21 cellular contexts compared by ENCODE assay signal in genomic region chr20:63377256-63378114, GRCh38. TPM values are rescaled to one million over a fixed set of nuclear protein-coding genes. Genes with fewer than 3 reads are reported as not detected.
DNase-seq lines count a peak whose midpoint lies in the region; ATAC-seq and TF ChIP-seq lines count a peak whose summit lies in the region.
"Had no signal": no experiment of that assay in that cellular context is flagged by ENCODE, and none has a peak within 500 bp of the region (broad histone marks: within the 10 kb centered on the region; RNA-seq: fewer than 3 reads in every experiment).

No MANE protein-coding gene starts in this region.

- 23 to 26% methylated on average over 33 of the region's 36 CpGs for WGBS in mesodermal cell (ENCODE audit: insufficient coverage in 2 of 2), 2 experiments

- H3K4me1 ChIP-seq in HEK293 (ENCODE audit: control insufficient read depth, insufficient read depth, low read length) (no peaks in the 10 kb centered on the region), mesodermal cell (ENCODE audit: control insufficient read depth, insufficient read depth, low read length, poor library complexity, severe bottlenecking) (peaks cover 8% of the 10 kb centered on the region)
- H3K4me1 ChIP-seq: esophagus squamous epithelium, uterus had no signal

- H3K27me3 Mint-ChIP-seq in activated T-helper 1 cell treated with anti-CD3 and anti-CD28 coated beads, Interleukin-12 subunit alpha, Interleukin-12 subunit beta, Interleukin-2, Interleukin-4 antibody, amounts not matched to agents 30 ng/mL and 10 ng/mL and 1 ng/mL, durations not matched to agents 14 hours and 24 hours and 36 hours (ENCODE audit: insufficient read depth), result peaks cover 8% of the 10 kb centered on the region

- H3K27ac Mint-ChIP-seq in activated T-helper 1 cell treated with anti-CD3 and anti-CD28 coated beads, Interleukin-12 subunit alpha, Interleukin-12 subunit beta, Interleukin-2, Interleukin-4 antibody, amounts not matched to agents 30 ng/mL and 10 ng/mL and 1 ng/mL, durations not matched to agents 14 hours and 24 hours and 36 hours, result peak overlapping the region; percentile 44
- no peak overlapping the region for H3K27ac Mint-ChIP-seq in stimulated activated effector memory CD8-positive, alpha-beta T cell treated with anti-CD3 and anti-CD28 coated beads, Interleukin-12 subunit alpha, Interleukin-12 subunit beta, amount 100 ng/mL, for 72 hours
- H3K27ac Mint-ChIP-seq: activated CD8-positive, alpha-beta T cell treated with anti-CD3 and anti-CD28 coated beads for 36 hours had no signal

- H3K9me3 Mint-ChIP-seq in activated T-helper 1 cell treated with anti-CD3 and anti-CD28 coated beads, Interleukin-12 subunit alpha, Interleukin-12 subunit beta, Interleukin-2, Interleukin-4 antibody, amounts not matched to agents 30 ng/mL and 10 ng/mL and 1 ng/mL, durations not matched to agents 14 hours and 24 hours and 36 hours, result no peaks in the 10 kb centered on the region
- no peaks in the 10 kb centered on the region for H3K9me3 Mint-ChIP-seq in stimulated activated effector memory CD8-positive, alpha-beta T cell treated with anti-CD3 and anti-CD28 coated beads, Interleukin-12 subunit alpha, Interleukin-12 subunit beta, amount 100 ng/mL, for 72 hours
- H3K9me3 Mint-ChIP-seq: activated CD8-positive, alpha-beta T cell treated with anti-CD3 and anti-CD28 coated beads for 36 hours had no signal

- peak in 2 of 3 experiments; percentile 84 to 94 for DNase-seq in NCI-H1417 (lab: John Stamatoyannopoulos, UW)
- no peak for DNase-seq in NCI-H1417 treated with DMSO at 0.1 percent for 48 hours (lab: John Stamatoyannopoulos, UW)
- no peak for DNase-seq in activated T-helper 1 cell treated with anti-CD3 and anti-CD28 coated beads, Interleukin-12 subunit alpha, Interleukin-12 subunit beta, Interleukin-2, Interleukin-4 antibody, amounts not matched to agents 30 ng/mL and 10 ng/mL and 1 ng/mL, durations not matched to agents 14 hours and 24 hours and 36 hours (ENCODE audit: low spot score)
- DNase-seq in stimulated activated effector memory CD8-positive, alpha-beta T cell treated with anti-CD3 and anti-CD28 coated beads, Interleukin-12 subunit alpha, Interleukin-12 subunit beta, amount 100 ng/mL, for 72 hours (ENCODE audit: low spot score in 2 of 2), result no peak
- DNase-seq in HuH-7 (ENCODE audit: low spot score), result no peak
- DNase-seq: activated CD8-positive, alpha-beta T cell treated with anti-CD3 and anti-CD28 coated beads for 36 hours; C1 segment of cervical spinal cord; DMS153; esophagus squamous epithelium; Karpas-422; mesenchymal stem cell; NCI-H2029 treated with DMSO at 0.1 percent for 48 hours; uterus had no signal

- no peaks in the 10 kb centered on the region for H3K4me1 Mint-ChIP-seq in activated T-helper 1 cell treated with anti-CD3 and anti-CD28 coated beads, Interleukin-12 subunit alpha, Interleukin-12 subunit beta, Interleukin-2, Interleukin-4 antibody, amounts not matched to agents 30 ng/mL and 10 ng/mL and 1 ng/mL, durations not matched to agents 14 hours and 24 hours and 36 hours (ENCODE audit: low read depth)
- H3K4me1 Mint-ChIP-seq in stimulated activated effector memory CD8-positive, alpha-beta T cell treated with anti-CD3 and anti-CD28 coated beads, Interleukin-12 subunit alpha, Interleukin-12 subunit beta, amount 100 ng/mL, for 72 hours, result no peaks in the 10 kb centered on the region

- intact Hi-C loops in activated T-helper 1 cell treated with anti-CD3 and anti-CD28 coated beads, Interleukin-12 subunit alpha, Interleukin-12 subunit beta, Interleukin-2, Interleukin-4 antibody, amounts not matched to agents 30 ng/mL and 10 ng/mL and 1 ng/mL, durations not matched to agents 14 hours and 24 hours and 36 hours (cut with micrococcal nuclease), result no loop called here

- no peak for TF ChIP-seq CTCF in HEK293 (tag by site-specific recombination; IDR thresholded peaks at IDR 0.05)

- ATAC-seq in stimulated activated effector memory CD8-positive, alpha-beta T cell treated with anti-CD3 and anti-CD28 coated beads, Interleukin-12 subunit alpha, Interleukin-12 subunit beta, amount 100 ng/mL, for 72 hours, result no peak
- no peak for ATAC-seq in GM18502 (IDR thresholded peaks at IDR 0.05; ENCODE audit: poor library complexity, unreplicated experiment)
- ATAC-seq: activated CD8-positive, alpha-beta T cell treated with anti-CD3 and anti-CD28 coated beads for 36 hours had no signal

- no peaks in the 10 kb centered on the region for H3K36me3 Mint-ChIP-seq in activated T-helper 1 cell treated with anti-CD3 and anti-CD28 coated beads, Interleukin-12 subunit alpha, Interleukin-12 subunit beta, Interleukin-2, Interleukin-4 antibody, amounts not matched to agents 30 ng/mL and 10 ng/mL and 1 ng/mL, durations not matched to agents 14 hours and 24 hours and 36 hours (ENCODE audit: low read depth)
- H3K36me3 Mint-ChIP-seq in stimulated activated effector memory CD8-positive, alpha-beta T cell treated with anti-CD3 and anti-CD28 coated beads, Interleukin-12 subunit alpha, Interleukin-12 subunit beta, amount 100 ng/mL, for 72 hours, result no peaks in the 10 kb centered on the region

- no peaks in the 10 kb centered on the region for H3K36me3 ChIP-seq in HEK293 (ENCODE audit: control insufficient read depth in 2 of 2, insufficient read depth in 1 of 2, low read length in 2 of 2)
- no peaks in the 10 kb centered on the region for H3K36me3 ChIP-seq in mesodermal cell (ENCODE audit: control insufficient read depth, insufficient read depth, low read length)
- H3K36me3 ChIP-seq: esophagus squamous epithelium, neutrophil, uterus had no signal

- H3K9me3 ChIP-seq in HEK293 (ENCODE audit: control insufficient read depth, insufficient read depth, low read depth, low read length), result no peaks in the 10 kb centered on the region
- H3K9me3 ChIP-seq in mesodermal cell (ENCODE audit: control insufficient read depth, low read length), result no peaks in the 10 kb centered on the region
- H3K9me3 ChIP-seq: esophagus squamous epithelium, neutrophil, uterus had no signal

- CTCF ChIA-PET in HEK293 (lab: Yijun Ruan, JAX), result interaction anchor here (0.6 to 7.3 kb wide), 5 partner anchors 68 to 760 kb away, joined by 3 to 89 read pairs (median 4); no protein-coding TSS in a partner anchor

- POLR2A ChIA-PET in HEK293 (lab: Yijun Ruan, JAX), result no interaction called here

- H3K4me3 ChIP-seq in HEK293 (ENCODE audit: low read depth, low read length) (no peak overlapping the region), mesodermal cell (ENCODE audit: extremely low read depth, insufficient read depth, low read length, poor library complexity, severe bottlenecking) (no peak overlapping the region)
- H3K4me3 ChIP-seq: esophagus squamous epithelium, uterus had no signal

- H3K27ac ChIP-seq in HEK293 (ENCODE audit: extremely low read depth, low read depth, low read length) (no peak overlapping the region), mesodermal cell (ENCODE audit: low read depth, low read length, severe bottlenecking) (peak overlapping the region; percentile 29)
- H3K27ac ChIP-seq: esophagus squamous epithelium, HL-60, neutrophil, uterus had no signal

- no peak overlapping the region for H3K4me3 Mint-ChIP-seq in activated T-helper 1 cell treated with anti-CD3 and anti-CD28 coated beads, Interleukin-12 subunit alpha, Interleukin-12 subunit beta, Interleukin-2, Interleukin-4 antibody, amounts not matched to agents 30 ng/mL and 10 ng/mL and 1 ng/mL, durations not matched to agents 14 hours and 24 hours and 36 hours
- no peak overlapping the region for H3K4me3 Mint-ChIP-seq in stimulated activated effector memory CD8-positive, alpha-beta T cell treated with anti-CD3 and anti-CD28 coated beads, Interleukin-12 subunit alpha, Interleukin-12 subunit beta, amount 100 ng/mL, for 72 hours
- H3K4me3 Mint-ChIP-seq: activated CD8-positive, alpha-beta T cell treated with anti-CD3 and anti-CD28 coated beads for 36 hours had no signal

TF ChIP-seq in HEK293, 187 proteins besides CTCF, POLR2A, EP300 and RAD21:
- TF ChIP-seq ZNF645 (tag by site-specific recombination; IDR thresholded peaks at IDR 0.05), result no peak
- TF ChIP-seq ZBTB17 (tag by site-specific recombination; IDR thresholded peaks at IDR 0.05), result 0 out of 2 replicates have a peak, but pooled peaks have one; percentile 23
- TF ChIP-seq ZNF174 (tag by site-specific recombination; IDR thresholded peaks at IDR 0.05), result no peak

RNA-seq across cellular contexts. Expression of gene CHRNA4, which starts 16.3 kb away (rescaled TPM):
- total RNA-seq in activated T-helper 1 cell treated with anti-CD3 and anti-CD28 coated beads, Interleukin-12 subunit alpha, Interleukin-12 subunit beta, Interleukin-2, Interleukin-4 antibody, amounts not matched to agents 30 ng/mL and 10 ng/mL and 1 ng/mL, durations not matched to agents 14 hours and 24 hours and 36 hours, result not detected in 2 replicates
- 0.29 TPM for polyA plus RNA-seq in mesodermal cell (2013, experiment 1 of 2)
- 0.25 TPM for polyA plus RNA-seq in mesodermal cell (2013, experiment 2 of 2)
- total RNA-seq: activated CD8-positive, alpha-beta T cell treated with anti-CD3 and anti-CD28 coated beads for 36 hours; bronchial epithelial cell; esophagus squamous epithelium; kidney epithelial cell; renal cortical epithelial cell had no signal

Comparison
In these comparisons a context has a peak if more than half of its experiments do, and no peak if none do; other contexts are left out.
1. DNase-seq: peak in NCI-H1417 (2 of 3); none in NCI-H1417 treated with DMSO at 0.1 percent for 48 hours (single experiment), activated T-helper 1 cell treated with anti-CD3 and anti-CD28 coated beads, Interleukin-12 subunit alpha, Interleukin-12 subunit beta, Interleukin-2, Interleukin-4 antibody, amounts not matched to agents 30 ng/mL and 10 ng/mL and 1 ng/mL, durations not matched to agents 14 hours and 24 hours and 36 hours (single experiment), stimulated activated effector memory CD8-positive, alpha-beta T cell treated with anti-CD3 and anti-CD28 coated beads, Interleukin-12 subunit alpha, Interleukin-12 subunit beta, amount 100 ng/mL, for 72 hours (0 of 2) and HuH-7 (single experiment).